Comparison of ENCODE assay signal across 1 cellular context in genomic region chr3:127589600-127590281, GRCh38.
TF ChIP-seq lines count a peak whose summit lies in the region.

No MANE protein-coding gene starts in this region.

TF ChIP-seq in WTC11, 78 proteins besides CTCF, POLR2A, EP300 and RAD21 (continued from another document):
- TF ChIP-seq PRDM15 (CRISPR knock-in tag; IDR thresholded peaks at IDR 0.05) (no peak), IRF1 (CRISPR knock-in tag; IDR thresholded peaks at IDR 0.05) (no peak)
